26 cellular contexts compared by ENCODE assay signal in the genomic region with DNA sequence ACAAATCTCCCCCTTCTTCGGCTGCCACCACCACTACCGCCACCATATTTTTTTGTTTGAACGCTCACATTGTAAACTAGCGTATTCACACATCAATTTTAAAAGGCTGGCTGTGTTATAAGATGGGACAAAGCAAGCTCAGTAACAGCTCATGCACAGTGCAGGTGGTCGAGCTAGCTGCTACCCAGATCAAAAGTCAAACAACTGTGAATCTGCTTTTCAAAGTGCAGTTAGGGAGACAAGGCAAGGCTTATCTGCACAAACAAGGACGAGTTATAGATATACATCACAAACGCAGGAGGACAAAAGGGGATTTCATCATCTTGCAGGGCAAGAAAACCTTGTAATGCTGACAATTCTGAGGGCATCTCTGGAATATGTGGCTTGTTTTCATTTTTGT.
DNase-seq lines count a peak whose midpoint lies in the region; ATAC-seq and TF ChIP-seq lines count a peak whose summit lies in the region.
"Had no signal": no experiment of that assay in that cellular context is flagged by ENCODE, and none has a peak within 500 bp of the region (broad histone marks: within the 10 kb centered on the region; RNA-seq: fewer than 3 reads in every experiment).

No MANE protein-coding gene starts in this region.

- H3K4me1 Mint-ChIP-seq in activated CD4-positive, alpha-beta T cell treated with anti-CD3 and anti-CD28 coated beads, Interleukin-2, amount 10 ng/mL, durations not matched to agents 24 days and 14 days, result no peaks in the 10 kb centered on the region
- peaks cover 39% of the 10 kb centered on the region for H3K4me1 Mint-ChIP-seq in mesothelial cell of epicardium
- H3K4me1 Mint-ChIP-seq: activated CD8-positive, alpha-beta memory T cell treated with anti-CD3 and anti-CD28 coated beads, Interleukin-2, amount 10 ng/mL, durations not matched to agents 7 days and 5 days; activated naive CD8-positive, alpha-beta T cell treated with anti-CD3 and anti-CD28 coated beads for 36 hours; activated T-helper 17 cell treated with anti-CD3 and anti-CD28 coated beads, Interleukin-2, amount 50 U/mL, for 72 hours; T-cell had no signal

- H3K27me3 Mint-ChIP-seq in activated CD4-positive, alpha-beta T cell treated with anti-CD3 and anti-CD28 coated beads, Interleukin-2, amount 10 ng/mL, durations not matched to agents 24 days and 14 days, result no peaks in the 10 kb centered on the region
- H3K27me3 Mint-ChIP-seq in mesothelial cell of epicardium (ENCODE audit: low read depth), result no peaks in the 10 kb centered on the region
- H3K27me3 Mint-ChIP-seq: activated CD8-positive, alpha-beta memory T cell treated with anti-CD3 and anti-CD28 coated beads, Interleukin-2, amount 10 ng/mL, durations not matched to agents 7 days and 5 days; activated naive CD8-positive, alpha-beta T cell treated with anti-CD3 and anti-CD28 coated beads for 36 hours; activated T-helper 17 cell treated with anti-CD3 and anti-CD28 coated beads, Interleukin-2, amount 50 U/mL, for 72 hours; natural killer cell treated with Interleukin-12 subunit alpha and Interleukin-12 subunit beta and Interleukin-15 and Interleukin-18, amount 100 ng/mL, for 72 hours; progenitor cell of endocrine pancreas; T-cell had no signal

- 68% methylated on average over 7 of the region's 7 CpGs for WGBS in SK-N-SH (ENCODE audit: low lambda C conversion rate)

- no TSS peak for BruUV-seq in A673 (replicated peaks; lab: Mats Ljungman, UMichigan)

- no peak overlapping the region for H3K4me3 ChIP-seq in SK-N-SH (ENCODE audit: low read depth in 2 of 2, low read length in 1 of 2)
- no peak overlapping the region for H3K4me3 ChIP-seq in SJSA1
- H3K4me3 ChIP-seq in A673 (ENCODE audit: low read depth, low read length, poor library complexity, severe bottlenecking), result no peak overlapping the region
- H3K4me3 ChIP-seq: BLaER1, gastroesophageal sphincter, upper lobe of left lung had no signal

- no peaks in the 10 kb centered on the region for H3K79me2 ChIP-seq in SK-N-SH (ENCODE audit: insufficient read depth)

- H3K36me3 Mint-ChIP-seq in activated CD4-positive, alpha-beta T cell treated with anti-CD3 and anti-CD28 coated beads, Interleukin-2, amount 10 ng/mL, durations not matched to agents 24 days and 14 days (ENCODE audit: low read depth), result no peaks in the 10 kb centered on the region
- no peaks in the 10 kb centered on the region for H3K36me3 Mint-ChIP-seq in mesothelial cell of epicardium
- H3K36me3 Mint-ChIP-seq: natural killer cell treated with Interleukin-12 subunit alpha and Interleukin-12 subunit beta and Interleukin-15 and Interleukin-18, amount 100 ng/mL, for 72 hours had no signal

- 0 out of 4 replicates have a peak, but pooled peaks of 1 of the 2 experiments have one; percentile 3 for TF ChIP-seq EP300 in SK-N-SH (IDR thresholded peaks at IDR 0.05; ENCODE audit: borderline replicate concordance in 1 of 2, low read depth in 1 of 2, low read length in 1 of 2)

- no peak for DNase-seq in SK-N-SH
- no peak for DNase-seq in SJSA1 (ENCODE audit: low read depth in 1 of 2, low spot score in 2 of 2)
- DNase-seq in medulla oblongata (ENCODE audit: extremely low spot score), result peak; percentile 38
- DNase-seq in activated CD4-positive, alpha-beta T cell treated with anti-CD3 and anti-CD28 coated beads, Interleukin-2, amount 10 ng/mL, durations not matched to agents 24 days and 14 days, result no peak
- no peak for DNase-seq in A673 (ENCODE audit: low spot score)
- DNase-seq in mesothelial cell of epicardium (ENCODE audit: low spot score in 2 of 2, unreplicated experiment in 2 of 2), result no peak
- DNase-seq: activated CD4-positive, alpha-beta T cell treated with anti-CD3 and anti-CD28 coated beads for 4 hours; activated CD8-positive, alpha-beta memory T cell treated with anti-CD3 and anti-CD28 coated beads, Interleukin-2, amount 10 ng/mL, durations not matched to agents 7 days and 5 days; activated naive CD8-positive, alpha-beta T cell treated with anti-CD3 and anti-CD28 coated beads for 36 hours; effector CD4-positive, alpha-beta T cell; left colon; NCI-H2029; NCI-H510A treated with DMSO at 0.1 percent for 48 hours; stimulated activated CD4-positive, alpha-beta T cell treated with anti-CD3 and anti-CD28 coated beads, Interleukin-2, amount 100 ng/mL, for 24 hours; stimulated activated naive CD4-positive, alpha-beta T cell; T-cell; upper lobe of left lung had no signal

- H3K9me3 Mint-ChIP-seq in activated CD4-positive, alpha-beta T cell treated with anti-CD3 and anti-CD28 coated beads, Interleukin-2, amount 10 ng/mL, durations not matched to agents 24 days and 14 days, result no peaks in the 10 kb centered on the region
- no peaks in the 10 kb centered on the region for H3K9me3 Mint-ChIP-seq in mesothelial cell of epicardium
- H3K9me3 Mint-ChIP-seq: activated naive CD8-positive, alpha-beta T cell treated with anti-CD3 and anti-CD28 coated beads for 36 hours; activated T-helper 17 cell treated with anti-CD3 and anti-CD28 coated beads, Interleukin-2, amount 50 U/mL, for 72 hours; natural killer cell treated with Interleukin-12 subunit alpha and Interleukin-12 subunit beta and Interleukin-15 and Interleukin-18, amount 100 ng/mL, for 72 hours; T-cell had no signal

- H3K9ac ChIP-seq in SK-N-SH, result no peak overlapping the region
- H3K9ac ChIP-seq: BLaER1, KMS-11 had no signal

- POLR2A ChIA-PET in SK-N-SH (lab: Yijun Ruan, JAX), result no interaction called here
- POLR2A ChIA-PET in A673 (lab: Charles Lee; ENCODE audit: low non-redundant PET), result no interaction called here

- H4K20me1 ChIP-seq in SK-N-SH (ENCODE audit: insufficient read depth), result no peaks in the 10 kb centered on the region
- H4K20me1 ChIP-seq: BLaER1 had no signal

- H3K4me3 Mint-ChIP-seq in activated CD4-positive, alpha-beta T cell treated with anti-CD3 and anti-CD28 coated beads, Interleukin-2, amount 10 ng/mL, durations not matched to agents 24 days and 14 days, result no peak overlapping the region
- H3K4me3 Mint-ChIP-seq in mesothelial cell of epicardium, result no peak overlapping the region
- H3K4me3 Mint-ChIP-seq: activated CD8-positive, alpha-beta memory T cell treated with anti-CD3 and anti-CD28 coated beads, Interleukin-2, amount 10 ng/mL, durations not matched to agents 7 days and 5 days; activated naive CD8-positive, alpha-beta T cell treated with anti-CD3 and anti-CD28 coated beads for 36 hours; activated T-helper 17 cell treated with anti-CD3 and anti-CD28 coated beads, Interleukin-2, amount 50 U/mL, for 72 hours; natural killer cell treated with Interleukin-12 subunit alpha and Interleukin-12 subunit beta and Interleukin-15 and Interleukin-18, amount 100 ng/mL, for 72 hours; T-cell had no signal

- TF ChIP-seq CTCF in SK-N-SH (IDR thresholded peaks at IDR 0.05) (no peak), A673 (conservative IDR thresholded peaks at IDR 0.05; ENCODE audit: low read depth, low read length) (no peak), mesothelial cell of epicardium (IDR thresholded peaks at IDR 0.05; ENCODE audit: unreplicated experiment) (no peak)

- H3K9me3 ChIP-seq in SK-N-SH, result no peaks in the 10 kb centered on the region
- H3K9me3 ChIP-seq in SJSA1 (replicated peaks), result no peaks in the 10 kb centered on the region
- no peaks in the 10 kb centered on the region for H3K9me3 ChIP-seq in A673 (ENCODE audit: low read depth, low read length, poor library complexity, severe bottlenecking)
- H3K9me3 ChIP-seq: BLaER1, gastroesophageal sphincter, upper lobe of left lung had no signal

- no peak for ATAC-seq in SK-N-SH treated with all-trans-retinoic acid at 6 μM for 48 hours
- ATAC-seq in GM21360 (IDR thresholded peaks at IDR 0.05; ENCODE audit: unreplicated experiment), result no peak
- ATAC-seq: activated CD8-positive, alpha-beta memory T cell treated with anti-CD3 and anti-CD28 coated beads, Interleukin-2, amount 10 ng/mL, durations not matched to agents 7 days and 5 days; activated T-helper 17 cell treated with anti-CD3 and anti-CD28 coated beads, Interleukin-2, amount 50 U/mL, for 72 hours; esophagus mucosa; gastroesophageal sphincter; left colon; natural killer cell treated with Interleukin-12 subunit alpha and Interleukin-12 subunit beta and Interleukin-15 and Interleukin-18, amount 100 ng/mL, for 72 hours; T-cell had no signal

- no peaks in the 10 kb centered on the region for H3K9me2 ChIP-seq in SK-N-SH

- TF ChIP-seq RAD21 in SK-N-SH (IDR thresholded peaks at IDR 0.05; ENCODE audit: low read length), result no peak

- H2AFZ ChIP-seq in SK-N-SH (ENCODE audit: low read depth), result no peak overlapping the region

- H3F3A ChIP-seq in SK-N-SH (replicated peaks; ENCODE audit: insufficient read depth), result no peaks in the 10 kb centered on the region

- H3K4me2 ChIP-seq in SK-N-SH, result no peak overlapping the region
- H3K4me2 ChIP-seq: BLaER1, KMS-11 had no signal

- CTCF ChIA-PET in SK-N-SH (lab: Yijun Ruan, JAX), result interaction anchor here (0.9 kb wide), 1 partner anchor 40 kb away, joined by 4 read pairs; no protein-coding TSS in a partner anchor
- CTCF ChIA-PET in A673 (lab: Charles Lee), result no interaction called here

- no peaks in the 10 kb centered on the region for H3K27me3 ChIP-seq in SK-N-SH (ENCODE audit: insufficient read depth)
- H3K27me3 ChIP-seq in SJSA1 (replicated peaks), result no peaks in the 10 kb centered on the region
- no peaks in the 10 kb centered on the region for H3K27me3 ChIP-seq in A673 (replicated peaks; ENCODE audit: insufficient read depth, low read depth, low read length, poor library complexity)
- H3K27me3 ChIP-seq: BLaER1, gastroesophageal sphincter, upper lobe of left lung had no signal

- H3K36me3 ChIP-seq in SK-N-SH (replicated peaks in 1 of 2; ENCODE audit: control insufficient read depth in 1 of 2, insufficient read depth in 2 of 2, low read length in 1 of 2) (peaks cover 0 to 3% of the 10 kb centered on the region in 2 experiments), SJSA1 (no peaks in the 10 kb centered on the region), A673 (ENCODE audit: insufficient read depth, low read length, poor library complexity, severe bottlenecking) (no peaks in the 10 kb centered on the region)
- H3K36me3 ChIP-seq: upper lobe of left lung had no signal

- H3K27ac ChIP-seq in SK-N-SH (ENCODE audit: low read depth in 2 of 2, low read length in 1 of 2) (peak overlapping the region in 1 of 2 experiments; percentile 64; a peak in 2 of 4 replicates), SJSA1 (peak overlapping the region; percentile 36), A673 (ENCODE audit: low read depth, low read length, poor library complexity, severe bottlenecking) (no peak overlapping the region)
- H3K27ac ChIP-seq: BLaER1, gastroesophageal sphincter, KMS-11, upper lobe of left lung had no signal

- peaks cover 0 to 18% of the 10 kb centered on the region in 2 experiments; a peak in 2 of 4 replicates for H3K4me1 ChIP-seq in SK-N-SH (ENCODE audit: control insufficient read depth in 1 of 2, insufficient read depth in 2 of 2, low read depth in 1 of 2, low read length in 1 of 2)
- peaks cover 33% of the 10 kb centered on the region for H3K4me1 ChIP-seq in SJSA1 (replicated peaks)
- H3K4me1 ChIP-seq in A673 (ENCODE audit: insufficient read depth, low read length, poor library complexity, severe bottlenecking), result no peaks in the 10 kb centered on the region
- H3K4me1 ChIP-seq: gastroesophageal sphincter, upper lobe of left lung had no signal

- no peak overlapping the region for H3K27ac Mint-ChIP-seq in activated CD4-positive, alpha-beta T cell treated with anti-CD3 and anti-CD28 coated beads, Interleukin-2, amount 10 ng/mL, durations not matched to agents 24 days and 14 days
- H3K27ac Mint-ChIP-seq in mesothelial cell of epicardium, result no peak overlapping the region
- H3K27ac Mint-ChIP-seq: activated CD8-positive, alpha-beta memory T cell treated with anti-CD3 and anti-CD28 coated beads, Interleukin-2, amount 10 ng/mL, durations not matched to agents 7 days and 5 days; activated naive CD8-positive, alpha-beta T cell treated with anti-CD3 and anti-CD28 coated beads for 36 hours; activated T-helper 17 cell treated with anti-CD3 and anti-CD28 coated beads, Interleukin-2, amount 50 U/mL, for 72 hours; natural killer cell treated with Interleukin-12 subunit alpha and Interleukin-12 subunit beta and Interleukin-15 and Interleukin-18, amount 100 ng/mL, for 72 hours; progenitor cell of endocrine pancreas; T-cell had no signal

- intact Hi-C loops in activated CD4-positive, alpha-beta T cell treated with anti-CD3 and anti-CD28 coated beads, Interleukin-2, amount 10 ng/mL, durations not matched to agents 24 days and 14 days (cut with micrococcal nuclease), result no loop called here
- intact Hi-C loops in A673 (cut with micrococcal nuclease; ENCODE audit: unreplicated experiment), result no loop called here
